In genomic region chr4:147518846-147519767, GRCh38 we compare ENCODE assay signal across 8 cellular contexts. TPM values are rescaled to one million over a fixed set of nuclear protein-coding genes. Genes with fewer than 3 reads are reported as not detected.
DNase-seq lines count a peak whose midpoint lies in the region; ATAC-seq and TF ChIP-seq lines count a peak whose summit lies in the region.

No MANE protein-coding gene starts in this region.

- H3K36me3 ChIP-seq in PC-3 (ENCODE audit: low read depth, low read length) = no peaks in the 10 kb centered on the region

- no peaks in the 10 kb centered on the region for H3K9me2 ChIP-seq in PC-3 (replicated peaks; ENCODE audit: low read length)

- DNase-seq in GDM1 (lab: John Stamatoyannopoulos, UW) (peak; percentile 25), PC-3 (peak; percentile 74), glutamatergic neuron (peak; percentile 65), retina (peak; percentile 33), 8988T (no peak)
- peak in 1 of 2 donors; percentile 36 for DNase-seq in activated naive CD4-positive, alpha-beta T cell treated with anti-CD3 and anti-CD28 coated beads, Interleukin-2, amount 50 U/mL, for 72 hours (ENCODE audit: low spot score in 2 of 2)

- H3K4me2 ChIP-seq in PC-3 (ENCODE audit: low read length) = no peak overlapping the region

- H4K20me1 ChIP-seq in PC-3 (ENCODE audit: low read length) = no peaks in the 10 kb centered on the region

- no peaks in the 10 kb centered on the region for H3K27me3 Mint-ChIP-seq in glutamatergic neuron (ENCODE audit: unreplicated experiment)

- H3K36me3 Mint-ChIP-seq in activated naive CD4-positive, alpha-beta T cell treated with anti-CD3 and anti-CD28 coated beads, Interleukin-2, amount 50 U/mL, for 72 hours = no peaks in the 10 kb centered on the region
- no peaks in the 10 kb centered on the region for H3K36me3 Mint-ChIP-seq in glutamatergic neuron (ENCODE audit: unreplicated experiment)

- no peaks in the 10 kb centered on the region for H3K9me3 ChIP-seq in PC-3 (ENCODE audit: low read length)

- TF ChIP-seq CTCF in PC-3 (conservative IDR thresholded peaks at IDR 0.05; ENCODE audit: low read depth, low read length) (peak; percentile 89), glutamatergic neuron (IDR thresholded peaks at IDR 0.05; ENCODE audit: partially characterized antibody, unreplicated experiment) (peak; percentile 87)

- intact Hi-C loops in PC-3 (cut with micrococcal nuclease) = loop anchor here (1.0 to 10.0 kb wide), 7 partner anchors 58 to 408 kb away; no protein-coding TSS in a partner anchor

- ATAC-seq in GM21360 (IDR thresholded peaks at IDR 0.05; ENCODE audit: unreplicated experiment) = peak; percentile 94
- ATAC-seq in HG03521 (IDR thresholded peaks at IDR 0.05; ENCODE audit: unreplicated experiment) = peak; percentile 84
- ATAC-seq in PC-3 = peak; percentile 64
- ATAC-seq in activated naive CD4-positive, alpha-beta T cell treated with anti-CD3 and anti-CD28 coated beads, Interleukin-2, amount 50 U/mL, for 72 hours = peak; percentile 63 to 78

- no peaks in the 10 kb centered on the region for H3K27me3 ChIP-seq in PC-3 (ENCODE audit: low read length)

- no peak overlapping the region for H3K4me3 Mint-ChIP-seq in glutamatergic neuron (ENCODE audit: unreplicated experiment)

- no peaks in the 10 kb centered on the region for H3K9me3 Mint-ChIP-seq in activated naive CD4-positive, alpha-beta T cell treated with anti-CD3 and anti-CD28 coated beads, Interleukin-2, amount 50 U/mL, for 72 hours
- no peaks in the 10 kb centered on the region for H3K9me3 Mint-ChIP-seq in glutamatergic neuron (ENCODE audit: unreplicated experiment)

- H3K79me2 ChIP-seq in PC-3 (ENCODE audit: low read length) = no peaks in the 10 kb centered on the region

- H3K27ac ChIP-seq in PC-3 (ENCODE audit: low read length) = no peak overlapping the region

- CTCF ChIA-PET in PC-3 (lab: Charles Lee) = interaction anchor here (0.5 to 1.8 kb wide), 13 partner anchors 13 to 422 kb away, joined by 3 to 18 read pairs (median 4); no protein-coding TSS in a partner anchor

- H2AFZ ChIP-seq in PC-3 (ENCODE audit: low read length) = no peak overlapping the region

- H3K4me1 ChIP-seq in PC-3 (ENCODE audit: insufficient read depth, low read length) = peaks cover 12% of the 10 kb centered on the region; the same call in 1 of the 2 replicates

- no peaks in the 10 kb centered on the region for H3K4me1 Mint-ChIP-seq in glutamatergic neuron (ENCODE audit: low read depth, unreplicated experiment)

- H3K9ac ChIP-seq in PC-3 (ENCODE audit: low read length) = no peak overlapping the region

- H3K27ac Mint-ChIP-seq in activated naive CD4-positive, alpha-beta T cell treated with anti-CD3 and anti-CD28 coated beads, Interleukin-2, amount 50 U/mL, for 72 hours = no peak overlapping the region
- H3K27ac Mint-ChIP-seq in glutamatergic neuron (ENCODE audit: unreplicated experiment) = no peak overlapping the region

- no peaks in the 10 kb centered on the region for H3F3A ChIP-seq in PC-3 (ENCODE audit: low read length, unreplicated experiment)

- H3K4me3 ChIP-seq in PC-3 (ENCODE audit: low read length) = no peak overlapping the region

- no TSS peak for BruUV-seq in PC-3 (replicated peaks; lab: Mats Ljungman, UMichigan)

- POLR2A ChIA-PET in PC-3 (lab: Charles Lee; ENCODE audit: unreplicated experiment) = interaction anchor here (0.5 kb wide), 1 partner anchor 58 kb away, joined by 7 read pairs; no protein-coding TSS in a partner anchor

RNA-seq across cellular contexts. Expression of gene EDNRA, which starts 38.2 kb away (rescaled TPM):
- total RNA-seq in PC-3 (2014; rRNA removed) (2.1 and 2.4 TPM in 2 replicates), glutamatergic neuron (ENCODE audit: unreplicated experiment) (not detected)
- total RNA-seq in activated naive CD4-positive, alpha-beta T cell treated with anti-CD3 and anti-CD28 coated beads, Interleukin-2, amount 50 U/mL, for 72 hours = under 1 TPM in 1 of 2 donors, not detected in 1; 0.12 TPM
